In genomic region chr15:74402337-74402839, GRCh38 we compare ENCODE assay signal across 13 cellular contexts. TPM values are rescaled to one million over a fixed set of nuclear protein-coding genes. Genes with fewer than 3 reads are reported as not detected.
DNase-seq lines count a peak whose midpoint lies in the region; ATAC-seq and TF ChIP-seq lines count a peak whose summit lies in the region.
"Had no signal": no experiment of that assay in that cellular context is flagged by ENCODE, and none has a peak within 500 bp of the region (broad histone marks: within the 10 kb centered on the region; RNA-seq: fewer than 3 reads in every experiment).

No MANE protein-coding gene starts in this region.

- WGBS in neuronal stem cell (ENCODE audit: extremely low coverage in 2 of 2, insufficient read length in 2 of 2, insufficient replicate concordance in 1 of 2), 2 donors: no CpG with 5 or more reads among the region's 5 CpGs

- peak overlapping the region; percentile 83 for H3K27ac Mint-ChIP-seq in activated T-helper 17 cell treated with anti-CD3 and anti-CD28 coated beads, Interleukin-2, amount 50 U/mL, for 72 hours

- H3K9me3 Mint-ChIP-seq in activated T-helper 17 cell treated with anti-CD3 and anti-CD28 coated beads, Interleukin-2, amount 50 U/mL, for 72 hours: no peaks in the 10 kb centered on the region
- H3K9me3 Mint-ChIP-seq: brain had no signal

- no peak overlapping the region for H3K18ac ChIP-seq in neuronal stem cell (ENCODE audit: low read length)

- H3K27me3 ChIP-seq in DND-41 (ENCODE audit: insufficient read depth, low read length, poor library complexity) (no peaks in the 10 kb centered on the region), neuronal stem cell (ENCODE audit: control insufficient read depth in 3 of 3, insufficient read depth in 3 of 3, low read depth in 1 of 3, low read length in 3 of 3) (peaks cover 0 to 22% (median 0%) of the 10 kb centered on the region in 3 experiments)
- H3K27me3 ChIP-seq: SJCRH30 had no signal

- H3K9me3 ChIP-seq in DND-41 (ENCODE audit: insufficient read depth, low read length, severe bottlenecking) (no peaks in the 10 kb centered on the region), neuronal stem cell (replicated peaks in 1 of 2; ENCODE audit: control insufficient read depth in 2 of 2, insufficient read depth in 1 of 2, low read depth in 1 of 2, low read length in 2 of 2) (no peaks in the 10 kb centered on the region)
- H3K9me3 ChIP-seq: Caco-2, lower lobe of right lung, SJCRH30 had no signal

- H3K4me1 ChIP-seq in DND-41 (ENCODE audit: insufficient read depth, low read length) (peaks cover 70% of the 10 kb centered on the region), neuronal stem cell (ENCODE audit: control insufficient read depth in 2 of 2, insufficient read depth in 1 of 2, low read depth in 1 of 2, low read length in 2 of 2) (peaks cover 11 to 14% of the 10 kb centered on the region in 2 donors)

- peak overlapping the region; percentile 67 for H3K4me3 Mint-ChIP-seq in activated T-helper 17 cell treated with anti-CD3 and anti-CD28 coated beads, Interleukin-2, amount 50 U/mL, for 72 hours
- H3K4me3 Mint-ChIP-seq: brain had no signal

- H3K27me3 Mint-ChIP-seq in activated T-helper 17 cell treated with anti-CD3 and anti-CD28 coated beads, Interleukin-2, amount 50 U/mL, for 72 hours: no peaks in the 10 kb centered on the region

- no peaks in the 10 kb centered on the region for H3K36me3 Mint-ChIP-seq in activated T-helper 17 cell treated with anti-CD3 and anti-CD28 coated beads, Interleukin-2, amount 50 U/mL, for 72 hours (ENCODE audit: low read depth)
- H3K36me3 Mint-ChIP-seq: brain had no signal

- H4K8ac ChIP-seq in neuronal stem cell (ENCODE audit: low read depth, low read length): no peak overlapping the region

- H3K79me1 ChIP-seq in neuronal stem cell (ENCODE audit: low read depth, low read length): no peaks in the 10 kb centered on the region

- ATAC-seq in DND-41 (ENCODE audit: insufficient read depth, low read depth) (no peak), HG03196 (IDR thresholded peaks at IDR 0.05; ENCODE audit: unreplicated experiment) (peak; percentile 1), GM19023 (IDR thresholded peaks at IDR 0.05; ENCODE audit: unreplicated experiment) (no peak)
- ATAC-seq in activated T-helper 17 cell treated with anti-CD3 and anti-CD28 coated beads, Interleukin-2, amount 50 U/mL, for 72 hours (replicated peaks): peak; percentile 0

- peak overlapping the region; percentile 14 for H2AK5ac ChIP-seq in neuronal stem cell (ENCODE audit: low read depth, low read length)

- H2AFZ ChIP-seq in DND-41 (ENCODE audit: low read depth, low read length) (no peak overlapping the region), neuronal stem cell (ENCODE audit: low read length) (no peak overlapping the region)

- H3K4ac ChIP-seq in neuronal stem cell (ENCODE audit: low read length): no peak overlapping the region

- H3K4me3 ChIP-seq in DND-41 (ENCODE audit: low read depth in 1 of 2, low read length in 2 of 2): no peak overlapping the region
- H3K4me3 ChIP-seq in neuronal stem cell (ENCODE audit: low read length in 2 of 2): no peak overlapping the region
- H3K4me3 ChIP-seq: lower lobe of right lung, SJCRH30 had no signal

- no peak overlapping the region for H3K14ac ChIP-seq in neuronal stem cell (ENCODE audit: low read length)

- no peak overlapping the region for H2BK15ac ChIP-seq in neuronal stem cell (ENCODE audit: low read length)

- H3K4me1 Mint-ChIP-seq in activated T-helper 17 cell treated with anti-CD3 and anti-CD28 coated beads, Interleukin-2, amount 50 U/mL, for 72 hours: peaks cover 50% of the 10 kb centered on the region

- DNase-seq in DND-41 (no peak), neuronal stem cell (ENCODE audit: low spot score) (no peak), posterior vena cava (ENCODE audit: low spot score) (no peak), Kasumi-1 (lab: John Stamatoyannopoulos, UW) (no peak)
- DNase-seq: Caco-2, NCI-H1930, SJCRH30 had no signal

- no peak overlapping the region for H2BK5ac ChIP-seq in neuronal stem cell (ENCODE audit: low read length)

- H3K36me3 ChIP-seq in DND-41 (ENCODE audit: insufficient read depth, low read length): no peaks in the 10 kb centered on the region
- H3K36me3 ChIP-seq in neuronal stem cell (replicated peaks in 1 of 2; ENCODE audit: control insufficient read depth in 2 of 2, insufficient read depth in 2 of 2, low read length in 2 of 2): no peaks in the 10 kb centered on the region
- H3K36me3 ChIP-seq: lower lobe of right lung, SJCRH30 had no signal

- H3K4me2 ChIP-seq in DND-41 (ENCODE audit: insufficient read depth, low read length) (peak overlapping the region; percentile 40), neuronal stem cell (ENCODE audit: insufficient read depth, low read length, poor library complexity, severe bottlenecking) (no peak overlapping the region)

- H3K27ac ChIP-seq in DND-41 (ENCODE audit: low read length): peak overlapping the region; percentile 99
- no peak overlapping the region for H3K27ac ChIP-seq in neuronal stem cell (replicated peaks; ENCODE audit: low read length)
- H3K27ac ChIP-seq: lower lobe of right lung, SJCRH30 had no signal

- no peak overlapping the region for H2BK12ac ChIP-seq in neuronal stem cell (ENCODE audit: low read length)

- no peak for TF ChIP-seq CTCF in DND-41 (IDR thresholded peaks at IDR 0.05; ENCODE audit: borderline replicate concordance, extremely low read depth, low read length, poor library complexity, severe bottlenecking)

- intact Hi-C loops in posterior vena cava (cut with DNase I): no loop called here

- H4K91ac ChIP-seq in neuronal stem cell (ENCODE audit: low read depth, low read length, poor library complexity): no peak overlapping the region

- H2BK120ac ChIP-seq in neuronal stem cell (ENCODE audit: low read depth, low read length): no peak overlapping the region

- no peak overlapping the region for H3K23ac ChIP-seq in neuronal stem cell (ENCODE audit: low read depth, low read length, poor library complexity)

- H3K79me2 ChIP-seq in DND-41 (ENCODE audit: insufficient read depth, low read length): no peaks in the 10 kb centered on the region

- no peaks in the 10 kb centered on the region for H4K20me1 ChIP-seq in DND-41 (ENCODE audit: insufficient read depth, low read length)

- H3K9ac ChIP-seq in DND-41 (ENCODE audit: low read depth, low read length) (peak overlapping the region; percentile 57), neuronal stem cell (ENCODE audit: low read depth, low read length, poor library complexity) (peak overlapping the region; percentile 0)

RNA-seq across cellular contexts. Expression of gene SEMA7A, which starts 31.4 kb away (rescaled TPM):
- total RNA-seq in activated T-helper 17 cell treated with anti-CD3 and anti-CD28 coated beads, Interleukin-2, amount 50 U/mL, for 72 hours: 10 to 100 TPM; 11.7 to 44.9 TPM
- polyA plus RNA-seq in neuronal stem cell (2013, experiment 1 of 2): 10.3 TPM
- 10.3 TPM for polyA plus RNA-seq in neuronal stem cell (2013, experiment 2 of 2)
- total RNA-seq in posterior vena cava: 1 to 10 TPM; 1.2 to 2.0 TPM

RNA-seq across cellular contexts. Expression of gene CYP11A1, which starts 34.9 kb away (rescaled TPM):
- not detected for total RNA-seq in activated T-helper 17 cell treated with anti-CD3 and anti-CD28 coated beads, Interleukin-2, amount 50 U/mL, for 72 hours
- 0.77 TPM for polyA plus RNA-seq in neuronal stem cell (2013, experiment 1 of 2)
- polyA plus RNA-seq in neuronal stem cell (2013, experiment 2 of 2): 0.80 TPM
- total RNA-seq in posterior vena cava: 1 to 10 TPM in 1 of 2 donors, under 1 TPM in 1; 0.71 to 1.2 TPM
- total RNA-seq: Caco-2, LHCN-M2, SJCRH30 had no signal

RNA-seq across cellular contexts. Expression of gene UBL7, which starts 58.6 kb away (rescaled TPM):
- total RNA-seq in activated T-helper 17 cell treated with anti-CD3 and anti-CD28 coated beads, Interleukin-2, amount 50 U/mL, for 72 hours: 10 to 100 TPM; 38.0 to 52.6 TPM
- polyA plus RNA-seq in neuronal stem cell (2013, experiment 1 of 2): 45.9 TPM
- 44.1 TPM for polyA plus RNA-seq in neuronal stem cell (2013, experiment 2 of 2)
- 10 to 100 TPM; 24.8 to 25.9 TPM for total RNA-seq in posterior vena cava

Comparison
In these comparisons a context has a peak if more than half of its experiments do, and no peak if none do; other contexts are left out.
1. ATAC-seq: peak in HG03196 (single experiment) and activated T-helper 17 cell treated with anti-CD3 and anti-CD28 coated beads, Interleukin-2, amount 50 U/mL, for 72 hours (single experiment); none in DND-41 (single experiment) and GM19023 (single experiment).
2. RNA of gene SEMA7A, which starts 31.4 kb away (total RNA-seq): 11.7 to 44.9 TPM in activated T-helper 17 cell treated with anti-CD3 and anti-CD28 coated beads, Interleukin-2, amount 50 U/mL, for 72 hours; 1.2 to 2.0 TPM in posterior vena cava; every median in the first group is over 4 times any median in the second.